Comparison of ENCODE assay signal across 21 cellular contexts in genomic region chr22:30181459-30182353, GRCh38.
DNase-seq lines count a peak whose midpoint lies in the region; ATAC-seq lines count a peak whose summit lies in the region.
"Had no signal": no experiment of that assay in that cellular context is flagged by ENCODE, and none has a peak within 500 bp of the region (broad histone marks: within the 10 kb centered on the region; RNA-seq: fewer than 3 reads in every experiment).

No MANE protein-coding gene starts in this region.

- peaks cover 91% of the 10 kb centered on the region for H3K4me1 Mint-ChIP-seq in activated T-cell treated with anti-CD3 and anti-CD28 coated beads, Interleukin-2, amount 50 U/mL, for 24 hours (ENCODE audit: low read depth)
- H3K4me1 Mint-ChIP-seq in activated T-helper 17 cell treated with anti-CD3 and anti-CD28 coated beads, Interleukin-2, amount 50 U/mL, for 72 hours, result peaks cover 58% of the 10 kb centered on the region

- peaks cover 0 to 11% of the 10 kb centered on the region in 2 donors for H3K4me1 ChIP-seq in mucosa of rectum (ENCODE audit: control insufficient read depth in 2 of 2, insufficient read depth in 2 of 2, low read length in 2 of 2)

- no peaks in the 10 kb centered on the region for H3K9me3 Mint-ChIP-seq in activated T-cell treated with anti-CD3 and anti-CD28 coated beads, Interleukin-2, amount 50 U/mL, for 24 hours
- H3K9me3 Mint-ChIP-seq in activated T-helper 17 cell treated with anti-CD3 and anti-CD28 coated beads, Interleukin-2, amount 50 U/mL, for 72 hours, result no peaks in the 10 kb centered on the region
- H3K9me3 Mint-ChIP-seq: CD4-positive, alpha-beta T cell; dendritic cell treated with granulocyte-macrophage colony-stimulating factor and Interleukin-4, amounts not matched to agents 40 ng/mL and 50 ng/mL, for 4 days had no signal

- H3K27me3 Mint-ChIP-seq in activated T-cell treated with anti-CD3 and anti-CD28 coated beads, Interleukin-2, amount 50 U/mL, for 24 hours, result no peaks in the 10 kb centered on the region
- no peaks in the 10 kb centered on the region for H3K27me3 Mint-ChIP-seq in activated T-helper 17 cell treated with anti-CD3 and anti-CD28 coated beads, Interleukin-2, amount 50 U/mL, for 72 hours
- H3K27me3 Mint-ChIP-seq: CD4-positive, alpha-beta T cell had no signal

- H3K27ac Mint-ChIP-seq in activated T-cell treated with anti-CD3 and anti-CD28 coated beads, Interleukin-2, amount 50 U/mL, for 24 hours, result peak overlapping the region; percentile 71
- peak overlapping the region; percentile 47 for H3K27ac Mint-ChIP-seq in activated T-helper 17 cell treated with anti-CD3 and anti-CD28 coated beads, Interleukin-2, amount 50 U/mL, for 72 hours
- H3K27ac Mint-ChIP-seq: CD4-positive, alpha-beta T cell; dendritic cell treated with granulocyte-macrophage colony-stimulating factor and Interleukin-4, amounts not matched to agents 40 ng/mL and 50 ng/mL, for 4 days had no signal

- H3K27ac ChIP-seq in mucosa of rectum (ENCODE audit: low read depth in 2 of 2, low read length in 2 of 2), result peak overlapping the region; percentile 16 to 36
- H3K27ac ChIP-seq: epithelial cell of prostate, ovary had no signal

- no peak overlapping the region for H3K9ac ChIP-seq in mucosa of rectum (ENCODE audit: low read depth in 1 of 2, low read length in 2 of 2)

- no peak for DNase-seq in activated T-cell treated with anti-CD3 and anti-CD28 coated beads, Interleukin-2, amount 50 U/mL, for 24 hours
- DNase-seq in activated T-cell treated with anti-CD3 and anti-CD28 coated beads, Interleukin-2, amount 50 U/mL, for 48 hours, result no peak
- DNase-seq in NOMO-1 treated with dmso at 0.1 percent for 144 hours (lab: John Stamatoyannopoulos, UW; ENCODE audit: unreplicated experiment) (peak; percentile 16), NCI-H748 (lab: John Stamatoyannopoulos, UW; ENCODE audit: unreplicated experiment) (no peak), NCI-H187 treated with DMSO at 0.1 percent for 48 hours (lab: John Stamatoyannopoulos, UW) (no peak)
- DNase-seq in activated CD4-positive, CD25-positive, alpha-beta regulatory T cell treated with anti-CD3 and anti-CD28 coated beads, Interleukin-2, amount 50 U/mL, for 72 hours, result no peak
- DNase-seq: activated gamma-delta T cell treated with Interleukin-2 at 50 U/mL for 16 hours; CD4-positive, alpha-beta T cell; HCEC 1CT; left lung; NCI-H1694 treated with DMSO at 0.1 percent for 48 hours; NCI-H446; ovary; SIG-M5; stimulated activated CD4-positive, alpha-beta T cell treated with anti-CD3 and anti-CD28 coated beads, Interleukin-4, amount 100 ng/mL, for 4 hours; stimulated activated CD8-positive, alpha-beta memory T cell treated with anti-CD3 and anti-CD28 coated beads, Interleukin-4, amount 100 ng/mL, for 48 hours; T1000 had no signal

- no peaks in the 10 kb centered on the region for H3K9me3 ChIP-seq in mucosa of rectum (ENCODE audit: control insufficient read depth in 2 of 2, low read length in 2 of 2)
- H3K9me3 ChIP-seq: left lung, ovary had no signal

- no peak overlapping the region for H3K4me3 Mint-ChIP-seq in activated T-cell treated with anti-CD3 and anti-CD28 coated beads, Interleukin-2, amount 50 U/mL, for 24 hours
- H3K4me3 Mint-ChIP-seq in activated T-helper 17 cell treated with anti-CD3 and anti-CD28 coated beads, Interleukin-2, amount 50 U/mL, for 72 hours, result peak overlapping the region; percentile 20
- H3K4me3 Mint-ChIP-seq: CD4-positive, alpha-beta T cell; dendritic cell treated with granulocyte-macrophage colony-stimulating factor and Interleukin-4, amounts not matched to agents 40 ng/mL and 50 ng/mL, for 4 days had no signal

- H3K4me3 ChIP-seq in mucosa of rectum (ENCODE audit: low read length in 2 of 2), result no peak overlapping the region
- H3K4me3 ChIP-seq: left lung, ovary had no signal

- H3K27me3 ChIP-seq in mucosa of rectum (ENCODE audit: control insufficient read depth in 2 of 2, insufficient read depth in 2 of 2, low read length in 2 of 2), result no peaks in the 10 kb centered on the region
- H3K27me3 ChIP-seq: left lung, ovary had no signal

- H3K36me3 Mint-ChIP-seq in activated T-cell treated with anti-CD3 and anti-CD28 coated beads, Interleukin-2, amount 50 U/mL, for 24 hours (ENCODE audit: low read depth), result no peaks in the 10 kb centered on the region
- H3K36me3 Mint-ChIP-seq in activated T-helper 17 cell treated with anti-CD3 and anti-CD28 coated beads, Interleukin-2, amount 50 U/mL, for 72 hours (ENCODE audit: low read depth), result no peaks in the 10 kb centered on the region

- H3K36me3 ChIP-seq in mucosa of rectum (ENCODE audit: control insufficient read depth in 2 of 2, insufficient read depth in 2 of 2, low read length in 2 of 2), result no peaks in the 10 kb centered on the region
- H3K36me3 ChIP-seq: left lung, ovary had no signal

- ATAC-seq in activated T-helper 17 cell treated with anti-CD3 and anti-CD28 coated beads, Interleukin-2, amount 50 U/mL, for 72 hours (replicated peaks), result no peak
- ATAC-seq: left lung had no signal
